ENCODE assay signal across 1 cellular context in the genomic region with DNA sequence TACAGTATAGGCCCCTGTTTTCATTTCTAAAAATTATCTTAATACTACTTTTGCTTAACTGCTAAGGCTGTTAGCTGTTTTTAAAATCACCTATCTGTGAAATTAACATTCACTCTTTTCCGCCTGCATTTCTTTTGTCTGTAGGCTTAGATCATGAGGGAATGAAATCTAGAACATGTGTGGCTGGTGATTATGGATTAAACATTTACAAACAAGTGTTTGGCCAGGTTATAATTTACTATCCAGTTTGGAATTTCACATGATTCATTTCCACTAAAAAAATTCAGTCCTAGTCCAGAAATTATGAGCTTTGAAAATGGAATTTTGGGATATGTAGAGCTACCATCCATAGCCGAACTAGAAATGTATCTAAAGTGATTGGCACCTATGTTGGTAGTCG.
TF ChIP-seq lines count a peak whose summit lies in the region.

No MANE protein-coding gene starts in this region.

TF ChIP-seq in A549, 52 proteins besides CTCF, POLR2A, EP300 and RAD21 (continued from another document):
- TF ChIP-seq CHD2 (IDR thresholded peaks at IDR 0.05; ENCODE audit: low read length, partially characterized antibody) (no peak), NPAS2 (CRISPR knock-in tag; IDR thresholded peaks at IDR 0.05; ENCODE audit: borderline replicate concordance) (no peak), RNF2 (IDR thresholded peaks at IDR 0.05; ENCODE audit: borderline replicate concordance, low read depth) (no peak)
